7 cellular contexts compared by ENCODE assay signal in genomic region chr2:53313644-53314043, GRCh38.
DNase-seq lines count a peak whose midpoint lies in the region; ATAC-seq and TF ChIP-seq lines count a peak whose summit lies in the region.
"Not testable (repeated sequence)": the region's sequence is repeated elsewhere in the genome, so short reads cannot be mapped to it uniquely, and the experiment has no call there.

No MANE protein-coding gene starts in this region.

- not testable (repeated sequence) for H3K4me3 ChIP-seq in PC-3 (ENCODE audit: low read length); mammary epithelial cell (replicated peaks in 1 of 3; ENCODE audit: insufficient read depth in 1 of 3, low read depth in 2 of 3, low read length in 3 of 3); epithelial cell of proximal tubule (ENCODE audit: low read depth, low read length); trophoblast cell (ENCODE audit: low read depth, low read length)

- not testable (repeated sequence) for ATAC-seq in PC-3, WTC11

- not testable (repeated sequence) for H3K79me2 ChIP-seq in PC-3 (ENCODE audit: low read length); mammary epithelial cell (ENCODE audit: insufficient read depth, low read length); trophoblast cell (ENCODE audit: control insufficient read depth, insufficient read depth, low read length, poor library complexity)

- CTCF ChIA-PET in Calu3 (lab: Charles Lee), result interaction anchor here (0.6 kb wide), 1 partner anchor 1509 kb away, joined by 4 read pairs; no protein-coding TSS in a partner anchor
- CTCF ChIA-PET in PC-3 (lab: Charles Lee); WTC11 (lab: Charles Lee); mammary epithelial cell (lab: Charles Lee; ENCODE audit: low non-redundant PET): not testable (repeated sequence)

- POLR2A ChIA-PET in PC-3 (lab: Charles Lee; ENCODE audit: unreplicated experiment); WTC11 (lab: Charles Lee): not testable (repeated sequence)

- not testable (repeated sequence) for H3K14ac ChIP-seq in trophoblast cell (ENCODE audit: low read length)

- H2BK5ac ChIP-seq in trophoblast cell (ENCODE audit: low read depth, low read length, poor library complexity), result not testable (repeated sequence)

- not testable (repeated sequence) for H4K8ac ChIP-seq in trophoblast cell (ENCODE audit: low read depth, low read length)

- not testable (repeated sequence) for H2BK12ac ChIP-seq in trophoblast cell (ENCODE audit: low read length)

- not testable (repeated sequence) for H3F3A ChIP-seq in PC-3 (ENCODE audit: low read length, unreplicated experiment)

- peak overlapping the region; percentile 73 for H3K9ac ChIP-seq in PC-3 (ENCODE audit: low read length)
- H3K9ac ChIP-seq in mammary epithelial cell (ENCODE audit: insufficient read depth, low read length); trophoblast cell (ENCODE audit: low read length): not testable (repeated sequence)

- not testable (repeated sequence) for BruUV-seq in Calu3 (replicated peaks; lab: Mats Ljungman, UMichigan); PC-3 (replicated peaks; lab: Mats Ljungman, UMichigan); mammary epithelial cell (replicated peaks; lab: Mats Ljungman, UMichigan)

- not testable (repeated sequence) for H3K36me3 Mint-ChIP-seq in Calu3 (ENCODE audit: insufficient read depth, unreplicated experiment); WTC11

- H3K27ac Mint-ChIP-seq in Calu3 (ENCODE audit: unreplicated experiment) (peak overlapping the region; percentile 23), WTC11 (peak overlapping the region; percentile 33; the same call in 1 of the 2 replicates)

- not testable (repeated sequence) for H3K79me1 ChIP-seq in trophoblast cell (ENCODE audit: low read length)

- not testable (repeated sequence) for H3K27me3 ChIP-seq in PC-3 (ENCODE audit: low read length); mammary epithelial cell (ENCODE audit: insufficient read depth, low read length); trophoblast cell (ENCODE audit: insufficient read depth, low read length)

- H3K4me1 Mint-ChIP-seq in Calu3 (ENCODE audit: low read depth, unreplicated experiment), result peaks cover 32% of the 10 kb centered on the region
- H3K4me1 Mint-ChIP-seq in WTC11, result peaks cover 16% of the 10 kb centered on the region

- 5% methylated on average over 3 of the region's 4 CpGs for WGBS in mammary epithelial cell (ENCODE audit: low coverage, missing lambda C conversion rate)
- no CpG with 5 or more reads among the region's 4 CpGs for WGBS in trophoblast cell (ENCODE audit: extremely low coverage, insufficient coverage, insufficient read length)

- not testable (repeated sequence) for H4K20me1 ChIP-seq in PC-3 (ENCODE audit: low read length); mammary epithelial cell (ENCODE audit: insufficient read depth, low read length)

- H3K4me1 ChIP-seq in PC-3 (ENCODE audit: insufficient read depth, low read length) (peaks cover 36% of the 10 kb centered on the region), mammary epithelial cell (ENCODE audit: insufficient read depth, low read length) (peaks cover 25% of the 10 kb centered on the region)
- H3K4me1 ChIP-seq in trophoblast cell (ENCODE audit: control insufficient read depth in 1 of 2, insufficient read depth in 2 of 2, low read length in 2 of 2), result not testable (repeated sequence)

- in situ Hi-C loops in mammary epithelial cell (cut with MboI; ENCODE audit: low sequenced_read_pairs in 2 of 2), result not testable (repeated sequence)

- intact Hi-C loops in Calu3 (cut with micrococcal nuclease; ENCODE audit: unreplicated experiment); PC-3 (cut with micrococcal nuclease): not testable (repeated sequence)
- intact Hi-C loops in mammary epithelial cell (cut with micrococcal nuclease), result loop anchor here (2.0 kb wide), 1 partner anchor 91 kb away; no protein-coding TSS in a partner anchor

- not testable (repeated sequence) for H2AK5ac ChIP-seq in trophoblast cell (ENCODE audit: low read length)

- not testable (repeated sequence) for H3K9me2 ChIP-seq in PC-3 (replicated peaks; ENCODE audit: low read length)

- DNase-seq in Calu3 (peak; percentile 5), HT1080 (ENCODE audit: low read depth) (peak; percentile 10), PC-3 (peak; percentile 61), mammary epithelial cell (peak; percentile 96), epithelial cell of proximal tubule (ENCODE audit: low read depth) (peak; percentile 41), trophoblast cell (peak; percentile 15 to 21)
- DNase-seq in WTC11 (ENCODE audit: low spot score), result not testable (repeated sequence)

- H3K4me3 Mint-ChIP-seq in Calu3 (ENCODE audit: low read depth, unreplicated experiment); WTC11: not testable (repeated sequence)

- not testable (repeated sequence) for H2AFZ ChIP-seq in PC-3 (ENCODE audit: low read length); trophoblast cell (ENCODE audit: insufficient read depth, low read length, poor library complexity)
- peak overlapping the region; percentile 40 for H2AFZ ChIP-seq in mammary epithelial cell (ENCODE audit: low read depth, low read length)

- not testable (repeated sequence) for H3K36me3 ChIP-seq in PC-3 (ENCODE audit: low read depth, low read length); mammary epithelial cell (ENCODE audit: insufficient read depth, low read length); trophoblast cell (ENCODE audit: control insufficient read depth in 1 of 2, insufficient read depth in 2 of 2, low read length in 2 of 2)

- not testable (repeated sequence) for H3K9me3 ChIP-seq in PC-3 (ENCODE audit: low read length); mammary epithelial cell (replicated peaks; ENCODE audit: insufficient read depth, low read length); trophoblast cell (ENCODE audit: insufficient read depth, low read depth, low read length)

- H3K4ac ChIP-seq in trophoblast cell (ENCODE audit: low read depth, low read length), result not testable (repeated sequence)

- not testable (repeated sequence) for H2BK120ac ChIP-seq in trophoblast cell (ENCODE audit: insufficient read depth, low read length, poor library complexity)

- not testable (repeated sequence) for H4K91ac ChIP-seq in trophoblast cell (ENCODE audit: low read depth, low read length)

- H3K9me3 Mint-ChIP-seq in Calu3 (ENCODE audit: low read depth, unreplicated experiment); WTC11: not testable (repeated sequence)

- peak overlapping the region; percentile 36 for H3K4me2 ChIP-seq in PC-3 (ENCODE audit: low read length)
- H3K4me2 ChIP-seq in mammary epithelial cell (ENCODE audit: insufficient read depth, low read depth, low read length); trophoblast cell (ENCODE audit: low read length): not testable (repeated sequence)

- H4K12ac ChIP-seq in trophoblast cell (ENCODE audit: low read depth, low read length), result not testable (repeated sequence)

- H3K27me3 Mint-ChIP-seq in Calu3 (ENCODE audit: unreplicated experiment); WTC11 (ENCODE audit: low read depth): not testable (repeated sequence)

- not testable (repeated sequence) for H3K18ac ChIP-seq in trophoblast cell (ENCODE audit: low read length)

- H3K23ac ChIP-seq in trophoblast cell (ENCODE audit: low read length), result not testable (repeated sequence)

- H3K27ac ChIP-seq in PC-3 (ENCODE audit: low read length), result peak overlapping the region; percentile 90
- H3K27ac ChIP-seq in mammary epithelial cell (ENCODE audit: insufficient read depth, low read depth, low read length), result peak overlapping the region; percentile 92
- not testable (repeated sequence) for H3K27ac ChIP-seq in trophoblast cell (ENCODE audit: low read depth, low read length)

- TF ChIP-seq CTCF in Calu3 (IDR thresholded peaks at IDR 0.05; ENCODE audit: unreplicated experiment); PC-3 (conservative IDR thresholded peaks at IDR 0.05; ENCODE audit: low read depth, low read length); WTC11 (IDR thresholded peaks at IDR 0.05); mammary epithelial cell (conservative IDR thresholded peaks at IDR 0.05 in 1 of 2, IDR thresholded peaks at IDR 0.05 in 1 of 2; ENCODE audit: extremely low read depth in 1 of 2, insufficient read depth in 1 of 2, low read depth in 1 of 2, low read length in 2 of 2); epithelial cell of proximal tubule (conservative IDR thresholded peaks at IDR 0.05; ENCODE audit: low read depth, low read length): not testable (repeated sequence)

- dilution Hi-C loops in mammary epithelial cell (cut with HindIII; ENCODE audit: low sequenced_read_pairs), result not testable (repeated sequence)
